8 cellular contexts compared by ENCODE assay signal in the genomic region with DNA sequence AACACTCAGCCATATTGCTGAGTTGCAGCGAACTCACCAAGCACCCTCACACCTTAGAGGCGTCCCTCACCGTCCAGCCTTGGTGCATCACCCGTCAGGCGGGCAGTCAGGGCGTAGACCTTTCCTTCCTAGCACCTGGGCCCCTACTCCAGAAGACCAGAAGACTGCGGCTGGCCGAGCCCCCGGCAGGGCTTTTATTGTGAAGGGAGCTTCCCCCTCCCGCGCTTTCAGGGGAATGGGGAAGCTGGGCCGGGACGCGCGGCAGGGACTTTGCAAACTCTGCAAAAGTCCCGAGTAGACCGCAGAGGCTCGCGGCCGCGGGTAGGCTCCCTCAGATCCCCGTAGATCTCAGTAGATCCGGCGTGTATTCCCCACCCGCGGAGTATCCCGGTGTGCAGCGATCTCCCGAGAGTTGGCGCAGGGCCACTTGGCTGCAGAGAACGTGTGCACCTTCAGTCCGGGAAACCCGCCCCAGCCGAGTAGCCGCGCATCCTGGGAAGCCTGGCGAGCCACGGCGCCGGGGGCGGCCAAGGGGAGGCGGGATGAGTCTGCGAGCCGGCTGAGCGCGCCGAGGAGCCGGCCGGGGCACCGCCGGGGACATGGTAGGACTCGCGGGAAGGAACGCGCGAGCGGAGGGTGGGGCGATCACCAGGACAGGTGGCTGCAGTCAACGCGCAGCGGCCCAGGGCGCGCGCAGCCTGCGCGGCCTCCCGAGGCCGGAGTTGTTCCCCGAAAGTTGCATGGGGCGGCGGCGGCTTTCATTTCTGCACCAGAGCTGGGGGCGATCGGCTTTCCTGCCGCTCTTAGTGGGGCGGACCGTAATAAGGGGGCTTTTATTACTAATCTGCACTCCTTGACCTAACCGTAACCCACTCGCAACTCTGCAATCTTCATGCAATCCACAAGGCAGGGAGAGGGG. TPM values are rescaled to one million over a fixed set of nuclear protein-coding genes. Genes with fewer than 3 reads are reported as not detected.
A peak's percentile ranks its signal among the peaks of the same experiment; 100 is the strongest.
DNase-seq lines count a peak whose midpoint lies in the region; ATAC-seq and TF ChIP-seq lines count a peak whose summit lies in the region.

A gene (plus strand): TSS at position 268 of the 919 bp plus-strand sequence. CDS start 332 bp downstream, at position 600.

- peaks cover 6% of the 10 kb centered on the region for H3K4me1 Mint-ChIP-seq in activated CD4-positive, alpha-beta T cell treated with anti-CD3 and anti-CD28 coated beads for 36 hours

- H3K4me3 ChIP-seq in dorsolateral prefrontal cortex (peak within 1 kb of the TSS; percentile 45 to 82 (median 66)), stomach (peak within 1 kb of the TSS; percentile 63 to 78 (median 72))

- peaks cover 15% of the 10 kb centered on the region for H3K9me3 Mint-ChIP-seq in activated CD4-positive, alpha-beta T cell treated with anti-CD3 and anti-CD28 coated beads for 36 hours (ENCODE audit: low read depth)

- H3K36me3 Mint-ChIP-seq in activated CD4-positive, alpha-beta T cell treated with anti-CD3 and anti-CD28 coated beads for 36 hours (ENCODE audit: low read depth) = peaks cover 3% of the 10 kb centered on the region

- TF ChIP-seq CTCF in dorsolateral prefrontal cortex (IDR thresholded peaks at IDR 0.05 in 54 of 56, conservative IDR thresholded peaks at IDR 0.05 in 2 of 56; ENCODE audit: low read depth in 1 of 56, partially characterized antibody in 56 of 56) (no peak), stomach (IDR thresholded peaks at IDR 0.05) (no peak)

- intact Hi-C loops in activated CD4-positive, alpha-beta T cell treated with anti-CD3 and anti-CD28 coated beads for 36 hours (cut with DNase I, micrococcal nuclease) = no loop called here
- intact Hi-C loops in dorsolateral prefrontal cortex (cut with DNase I) (no loop called here), stomach (cut with DNase I; ENCODE audit: low total_unique reads) (no loop called here)

- no peaks in the 10 kb centered on the region for H3K36me3 ChIP-seq in stomach

- H3K4me3 Mint-ChIP-seq in activated CD4-positive, alpha-beta T cell treated with anti-CD3 and anti-CD28 coated beads for 36 hours = peak within 1 kb of the TSS; percentile 62

- ATAC-seq in activated CD4-positive, alpha-beta T cell treated with anti-CD3 and anti-CD28 coated beads for 36 hours = peak; percentile 78

- TF ChIP-seq POLR2A in stomach (IDR thresholded peaks at IDR 0.05) = no peak

- H3K27me3 ChIP-seq in dorsolateral prefrontal cortex (peaks cover 0 to 19% (median 0%) of the 10 kb centered on the region in 45 donors), stomach (peaks cover 0 to 36% (median 21%) of the 10 kb centered on the region in 3 donors)

- no peak within 1 kb of the TSS for H3K27ac Mint-ChIP-seq in activated CD4-positive, alpha-beta T cell treated with anti-CD3 and anti-CD28 coated beads for 36 hours

- peaks cover 3 to 10% (median 8%) of the 10 kb centered on the region in 4 donors for H3K9me3 ChIP-seq in stomach

- peaks cover 27% of the 10 kb centered on the region for H3K27me3 Mint-ChIP-seq in activated CD4-positive, alpha-beta T cell treated with anti-CD3 and anti-CD28 coated beads for 36 hours

- H3K27ac ChIP-seq in dorsolateral prefrontal cortex (peak within 1 kb of the TSS in 14 of 59 donors; percentile 18 to 64 (median 40)), stomach (peak within 1 kb of the TSS; percentile 28 to 76 (median 63))

- H3K4me1 ChIP-seq in stomach = peaks cover 4 to 36% (median 23%) of the 10 kb centered on the region in 4 donors

- WGBS in stomach, 5 donors = 1 to 5% (median 2%) methylated on average over 23 to 79 of the region's 79 CpGs

- CTCF ChIA-PET in activated CD4-positive, alpha-beta T cell treated with anti-CD3 and anti-CD28 coated beads for 36 hours (lab: Charles Lee) = interaction anchor here (1.2 to 2.6 kb wide), 2 partner anchors 12 to 18 kb away, joined by 3 to 7 read pairs; no protein-coding TSS in a partner anchor

- TF ChIP-seq EP300 in stomach (IDR thresholded peaks at IDR 0.05) = no peak

- POLR2A ChIA-PET in activated CD4-positive, alpha-beta T cell treated with anti-CD3 and anti-CD28 coated beads for 36 hours (lab: Charles Lee) = no interaction called here

- DNase-seq in activated CD4-positive, alpha-beta T cell treated with anti-CD3 and anti-CD28 coated beads for 36 hours = peak; percentile 52
- no peak for DNase-seq in activated CD4-positive, alpha-beta T cell treated with anti-CD3 and anti-CD28 coated beads for 4 hours
- DNase-seq in SW480 (ENCODE audit: low spot score) (peak; percentile 23), dorsolateral prefrontal cortex (peak in 7 of 10 donors; percentile 19 to 70 (median 54)), mesenteric fat pad (ENCODE audit: low spot score) (no peak), stomach (peak; percentile 33), GM19238 (ENCODE audit: insufficient read length, low spot score) (no peak)
- no peak for DNase-seq in effector CD8-positive, alpha-beta T cell (lab: John Stamatoyannopoulos, UW)

RNA-seq across cellular contexts. Expression of the gene that starts here (rescaled TPM):
- not detected for total RNA-seq in activated CD4-positive, alpha-beta T cell treated with anti-CD3 and anti-CD28 coated beads for 36 hours
- total RNA-seq in dorsolateral prefrontal cortex (10 to 100 TPM in 113 of 120 experiments, 1 to 10 TPM in 7; 8.4 to 31.4 (median 14.8) TPM), mesenteric fat pad (11.9 TPM), stomach (10 to 100 TPM in 3 of 5 donors, 1 to 10 TPM in 2; 7.0 to 23.6 (median 18.5) TPM)
- polyA plus RNA-seq in stomach = 1 to 10 TPM; 1.2 to 4.0 (median 2.4) TPM

Comparison
In these comparisons a context has a peak if more than half of its experiments do, and no peak if none do; other contexts are left out.
1. RNA of the gene that starts here (total RNA-seq): 7.0 to 23.6 TPM in stomach, 8.4 to 31.4 TPM in dorsolateral prefrontal cortex and 11.9 TPM in mesenteric fat pad (single experiment); not detected in activated CD4-positive, alpha-beta T cell treated with anti-CD3 and anti-CD28 coated beads for 36 hours; every median in the first group is over 4 times any median in the second.
2. Peak in DNase-seq and ATAC-seq in activated CD4-positive, alpha-beta T cell treated with anti-CD3 and anti-CD28 coated beads for 36 hours; RNA of the gene not detected or under 1 TPM.
3. DNase-seq: peak in SW480 (single experiment), dorsolateral prefrontal cortex (7 of 10) and stomach (single experiment); none in activated CD4-positive, alpha-beta T cell treated with anti-CD3 and anti-CD28 coated beads for 4 hours (0 of 2), mesenteric fat pad (single experiment), effector CD8-positive, alpha-beta T cell (single experiment) and GM19238 (single experiment).